ENCODE assay signal across 2 cellular contexts in the genomic region with DNA sequence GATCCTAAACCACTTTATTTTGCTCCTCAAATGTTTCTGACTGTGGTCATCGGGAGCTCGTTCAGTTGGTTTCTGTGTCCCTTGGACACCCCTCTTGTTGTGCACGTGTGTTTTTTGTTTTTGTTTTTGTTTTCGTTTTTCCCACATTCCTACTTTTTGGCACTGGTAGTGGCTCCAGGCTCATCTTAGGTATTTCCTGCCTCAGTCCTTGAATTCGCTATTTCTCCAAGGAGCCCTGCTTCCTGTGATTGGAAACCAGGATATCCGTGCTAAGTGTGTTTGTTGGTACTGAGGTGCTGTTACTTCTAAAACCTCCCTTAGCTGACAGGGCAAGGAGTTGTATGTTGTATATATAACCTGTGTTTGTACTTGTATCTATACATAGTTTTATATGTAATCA.
A peak's percentile ranks its signal among the peaks of the same experiment; 100 is the strongest.
TF ChIP-seq lines count a peak whose summit lies in the region.

No MANE protein-coding gene starts in this region.

TF ChIP-seq in K562, 482 proteins besides CTCF, POLR2A, EP300 and RAD21:
- no peak for TF ChIP-seq MAFK (IDR thresholded peaks at IDR 0.05; ENCODE audit: low read length)
- TF ChIP-seq CBX8 (IDR thresholded peaks at IDR 0.05; ENCODE audit: borderline replicate concordance, extremely low read depth, low read depth, low read length, poor library complexity, severe bottlenecking) = peak; percentile 91
- TF ChIP-seq CBX2 (IDR thresholded peaks at IDR 0.05; ENCODE audit: insufficient read depth, low read length, poor library complexity, severe bottlenecking) = peak; percentile 86
TF ChIP-seq in K562: peak in this region for 2.

TF ChIP-seq in endothelial cell of umbilical vein, 7 proteins besides CTCF, POLR2A, EP300 and RAD21:
- TF ChIP-seq GATA2 (IDR thresholded peaks at IDR 0.05; ENCODE audit: insufficient read depth, insufficient read length, low read depth, low read length) = peak; percentile 39
- no peak for TF ChIP-seq EZH2 (IDR thresholded peaks at IDR 0.05; ENCODE audit: borderline replicate concordance, low read depth, low read length, severe bottlenecking)
- no peak for TF ChIP-seq POLR2AphosphoS5 (IDR thresholded peaks at IDR 0.05; ENCODE audit: insufficient read depth, low read depth, low read length)
- TF ChIP-seq, protein P1, sequence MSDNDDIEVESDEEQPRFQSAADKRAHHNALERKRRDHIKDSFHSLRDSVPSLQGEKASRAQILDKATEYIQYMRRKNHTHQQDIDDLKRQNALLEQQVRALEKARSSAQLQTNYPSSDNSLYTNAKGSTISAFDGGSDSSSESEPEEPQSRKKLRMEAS (IDR thresholded peaks at IDR 0.05; ENCODE audit: insufficient read depth, insufficient read length) = no peak
